ENCODE assay signal across 8 cellular contexts in genomic region chr16:29664133-29664912, GRCh38. TPM values are rescaled to one million over a fixed set of nuclear protein-coding genes. Genes with fewer than 3 reads are reported as not detected.
DNase-seq lines count a peak whose midpoint lies in the region; ATAC-seq and TF ChIP-seq lines count a peak whose summit lies in the region.

No MANE protein-coding gene starts in this region.

- DNase-seq in CMK (ENCODE audit: low read depth) (peak; percentile 94), OCI-M1 (lab: John Stamatoyannopoulos, UW) (peak; percentile 87), neural progenitor cell (ENCODE audit: low spot score) (peak; percentile 47), HPDE6-E6E7 (ENCODE audit: extremely low spot score) (no peak), middle frontal gyrus (ENCODE audit: extremely low spot score, low spot score) (no peak), vagina (ENCODE audit: extremely low spot score in 2 of 2) (no peak)
- peak; percentile 66 for DNase-seq in activated naive CD8-positive, alpha-beta T cell treated with anti-CD3 and anti-CD28 coated beads for 36 hours

- no peak for TF ChIP-seq CTCF in neural progenitor cell (IDR thresholded peaks at IDR 0.05)
- TF ChIP-seq CTCF in vagina (IDR thresholded peaks at IDR 0.05) = no peak

- H3K36me3 Mint-ChIP-seq in activated naive CD8-positive, alpha-beta T cell treated with anti-CD3 and anti-CD28 coated beads for 36 hours = peaks cover 43% of the 10 kb centered on the region
- H3K36me3 Mint-ChIP-seq in neural progenitor cell = no peaks in the 10 kb centered on the region

- no peaks in the 10 kb centered on the region for H3K27me3 Mint-ChIP-seq in activated naive CD8-positive, alpha-beta T cell treated with anti-CD3 and anti-CD28 coated beads for 36 hours
- H3K27me3 Mint-ChIP-seq in neural progenitor cell (ENCODE audit: insufficient read depth, low read depth) = peaks cover 11% of the 10 kb centered on the region

- intact Hi-C loops in vagina (cut with DNase I) = no loop called here

- H3F3A ChIP-seq in neural progenitor cell (ENCODE audit: low read depth) = peaks cover 18% of the 10 kb centered on the region

- no peak overlapping the region for H3K9ac ChIP-seq in neural progenitor cell

- peaks cover 50% of the 10 kb centered on the region for H3K4me1 Mint-ChIP-seq in activated naive CD8-positive, alpha-beta T cell treated with anti-CD3 and anti-CD28 coated beads for 36 hours
- peaks cover 42% of the 10 kb centered on the region for H3K4me1 Mint-ChIP-seq in neural progenitor cell

- peak overlapping the region; percentile 94 for H3K27ac Mint-ChIP-seq in activated naive CD8-positive, alpha-beta T cell treated with anti-CD3 and anti-CD28 coated beads for 36 hours
- H3K27ac Mint-ChIP-seq in neural progenitor cell = peak overlapping the region; percentile 91

- no peaks in the 10 kb centered on the region for H3K9me3 ChIP-seq in neural progenitor cell (ENCODE audit: low read depth)
- H3K9me3 ChIP-seq in vagina = no peaks in the 10 kb centered on the region

- H3K27ac ChIP-seq in neural progenitor cell = no peak overlapping the region
- H3K27ac ChIP-seq in vagina = no peak overlapping the region

- H3K79me2 ChIP-seq in neural progenitor cell (ENCODE audit: low read depth) = no peaks in the 10 kb centered on the region

- H3K4me1 ChIP-seq in neural progenitor cell = peaks cover 21% of the 10 kb centered on the region
- H3K4me1 ChIP-seq in vagina = peaks cover 16% of the 10 kb centered on the region

- H3K27me3 ChIP-seq in neural progenitor cell (no peaks in the 10 kb centered on the region), vagina (no peaks in the 10 kb centered on the region)

- H3K4me3 Mint-ChIP-seq in activated naive CD8-positive, alpha-beta T cell treated with anti-CD3 and anti-CD28 coated beads for 36 hours = peak overlapping the region; percentile 93
- peak overlapping the region; percentile 69 for H3K4me3 Mint-ChIP-seq in neural progenitor cell

- no peak for ATAC-seq in GM18909 (IDR thresholded peaks at IDR 0.05; ENCODE audit: poor library complexity, unreplicated experiment)

- H3K4me2 ChIP-seq in neural progenitor cell = no peak overlapping the region

- TF ChIP-seq POLR2A in vagina (IDR thresholded peaks at IDR 0.05) = no peak

- no peaks in the 10 kb centered on the region for H4K20me1 ChIP-seq in neural progenitor cell (ENCODE audit: low read depth)

- no peaks in the 10 kb centered on the region for H3K9me3 Mint-ChIP-seq in activated naive CD8-positive, alpha-beta T cell treated with anti-CD3 and anti-CD28 coated beads for 36 hours
- no peaks in the 10 kb centered on the region for H3K9me3 Mint-ChIP-seq in neural progenitor cell

- H2AFZ ChIP-seq in neural progenitor cell (replicated peaks) = no peak overlapping the region

- H3K36me3 ChIP-seq in neural progenitor cell = no peaks in the 10 kb centered on the region
- H3K36me3 ChIP-seq in vagina = no peaks in the 10 kb centered on the region

- no peak overlapping the region for H3K4me3 ChIP-seq in neural progenitor cell
- H3K4me3 ChIP-seq in vagina = peak overlapping the region in 1 of 2 donors; percentile 23

RNA-seq across cellular contexts. Expression of gene SPN, which starts 1.3 kb away (rescaled TPM):
- 100 to 1,000 TPM; 122 TPM for total RNA-seq in activated naive CD8-positive, alpha-beta T cell treated with anti-CD3 and anti-CD28 coated beads for 36 hours
- total RNA-seq in neural progenitor cell (ENCODE audit: low replicate concordance) = 0.02 and 0.25 TPM in 2 replicates
- total RNA-seq in vagina = 7.4 TPM

RNA-seq across cellular contexts. Expression of gene QPRT, which starts 14.7 kb away (rescaled TPM):
- 1 to 10 TPM; 5.4 to 5.5 TPM for total RNA-seq in activated naive CD8-positive, alpha-beta T cell treated with anti-CD3 and anti-CD28 coated beads for 36 hours
- 49.6 and 112 TPM in 2 replicates for total RNA-seq in neural progenitor cell (ENCODE audit: low replicate concordance)
- total RNA-seq in vagina = 13.8 TPM

Comparison
In these comparisons a context has a peak if more than half of its experiments do, and no peak if none do; other contexts are left out.
1. DNase-seq: peak in CMK (single experiment), OCI-M1 (single experiment), activated naive CD8-positive, alpha-beta T cell treated with anti-CD3 and anti-CD28 coated beads for 36 hours (single experiment) and neural progenitor cell (single experiment); none in HPDE6-E6E7 (single experiment), middle frontal gyrus (single experiment) and vagina (0 of 2).
2. RNA of gene SPN, which starts 1.3 kb away (total RNA-seq): 122 TPM in activated naive CD8-positive, alpha-beta T cell treated with anti-CD3 and anti-CD28 coated beads for 36 hours; 7.4 TPM in vagina (single experiment) and 0.02 to 0.25 TPM in neural progenitor cell; every median in the first group is over 10 times any median in the second.